ENCODE assay signal across 33 cellular contexts in genomic region chr10:31102421-31102820, GRCh38.
DNase-seq lines count a peak whose midpoint lies in the region; ATAC-seq, FAIRE-seq and TF ChIP-seq lines count a peak whose summit lies in the region.
"Had no signal": no experiment of that assay in that cellular context is flagged by ENCODE, and none has a peak within 500 bp of the region (broad histone marks: within the 10 kb centered on the region; RNA-seq: fewer than 3 reads in every experiment).

No MANE protein-coding gene starts in this region.

- peak; percentile 11 for DNase-seq in DMS79 treated with DMSO at 0.1 percent for 48 hours (lab: John Stamatoyannopoulos, UW)
- DNase-seq in DMS79 (lab: John Stamatoyannopoulos, UW) = no peak
- no peak for DNase-seq in stimulated activated naive CD8-positive, alpha-beta T cell treated with anti-CD3 and anti-CD28 coated beads, Interleukin-15, amount 100 ng/mL, for 72 hours
- no peak for DNase-seq in keratinocyte (ENCODE audit: low read depth, low spot score)
- no peak for DNase-seq in NCI-H82 (lab: John Stamatoyannopoulos, UW)
- no peak for DNase-seq in osteoblast (ENCODE audit: insufficient read length, low spot score, missing footprints)
- DNase-seq in NCI-H446 (lab: John Stamatoyannopoulos, UW) = no peak
- DNase-seq: 8988T; activated CD4-positive, CD25-positive, alpha-beta regulatory T cell treated with anti-CD3 and anti-CD28 coated beads, Interleukin-2, amount 50 U/mL, for 72 hours; Calu3; central memory CD4-positive, alpha-beta T cell; endodermal cell; foreskin melanocyte; GM23248; Karpas-422; left colon; MV-4-11; NCI-H1436 treated with DMSO at 0.1 percent for 48 hours; NCI-H526; Peyer's patch; SIG-M5; stimulated activated CD4-positive, alpha-beta T cell treated with anti-CD3 and anti-CD28 coated beads, Interleukin-15, amount 100 ng/mL, for 24 hours; stimulated activated naive CD4-positive, alpha-beta T cell treated with Interleukin-2 at 50 U/mL for 16 hours; uterus had no signal

- H3K27me3 ChIP-seq in keratinocyte (ENCODE audit: control insufficient read depth, extremely low read depth, insufficient read depth, low read length) (no peaks in the 10 kb centered on the region), osteoblast (ENCODE audit: insufficient read depth, low read length) (no peaks in the 10 kb centered on the region)
- H3K27me3 ChIP-seq: ascending aorta, esophagus muscularis mucosa, neutrophil, Peyer's patch, uterus had no signal

- H3K9me3 ChIP-seq in keratinocyte (ENCODE audit: control insufficient read depth, low read depth, low read length) (no peaks in the 10 kb centered on the region), osteoblast (ENCODE audit: low read depth, low read length) (no peaks in the 10 kb centered on the region)
- H3K9me3 ChIP-seq: ascending aorta, esophagus muscularis mucosa, neutrophil, Peyer's patch, thoracic aorta, uterus had no signal

- H3K4me1 Mint-ChIP-seq in stimulated activated naive CD8-positive, alpha-beta T cell treated with anti-CD3 and anti-CD28 coated beads, Interleukin-15, Interleukin-2, amounts not matched to agents 100 ng/mL and 50 ng/mL, for 24 hours (ENCODE audit: low read depth) = peaks cover 38% of the 10 kb centered on the region
- peaks cover 39% of the 10 kb centered on the region for H3K4me1 Mint-ChIP-seq in stimulated activated naive CD8-positive, alpha-beta T cell treated with anti-CD3 and anti-CD28 coated beads, Interleukin-15, amount 100 ng/mL, for 72 hours

- no peak overlapping the region for H3K9ac ChIP-seq in keratinocyte (ENCODE audit: control insufficient read depth, extremely low read depth, insufficient read depth, low read length)
- H3K9ac ChIP-seq: GM23248 had no signal

- FAIRE-seq in keratinocyte (lab: Jason Lieb, UNC) = peak; percentile 52
- FAIRE-seq: TTC549 had no signal

- no peaks in the 10 kb centered on the region for H3K36me3 ChIP-seq in keratinocyte (ENCODE audit: control insufficient read depth in 2 of 2, extremely low read depth in 1 of 2, insufficient read depth in 2 of 2, low read length in 2 of 2)
- H3K36me3 ChIP-seq in osteoblast (ENCODE audit: insufficient read depth, low read length) = no peaks in the 10 kb centered on the region
- H3K36me3 ChIP-seq: ascending aorta, esophagus muscularis mucosa, neutrophil, Peyer's patch, thoracic aorta, uterus had no signal

- no peak for ATAC-seq in stimulated activated naive CD8-positive, alpha-beta T cell treated with anti-CD3 and anti-CD28 coated beads, Interleukin-15, amount 100 ng/mL, for 72 hours
- ATAC-seq: activated naive CD4-positive, alpha-beta T cell treated with anti-CD3 and anti-CD28 coated beads, Interleukin-2, amount 50 U/mL, for 72 hours; left colon had no signal

- H3K9me3 Mint-ChIP-seq in stimulated activated naive CD8-positive, alpha-beta T cell treated with anti-CD3 and anti-CD28 coated beads, Interleukin-15, Interleukin-2, amounts not matched to agents 100 ng/mL and 50 ng/mL, for 24 hours = no peaks in the 10 kb centered on the region
- H3K9me3 Mint-ChIP-seq in stimulated activated naive CD8-positive, alpha-beta T cell treated with anti-CD3 and anti-CD28 coated beads, Interleukin-15, amount 100 ng/mL, for 72 hours = no peaks in the 10 kb centered on the region
- H3K9me3 Mint-ChIP-seq: activated naive CD4-positive, alpha-beta T cell treated with anti-CD3 and anti-CD28 coated beads, Interleukin-2, amount 50 U/mL, for 72 hours; CD14-positive monocyte; dendritic cell treated with granulocyte-macrophage colony-stimulating factor and Interleukin-4, amounts not matched to agents 40 ng/mL and 50 ng/mL, for 4 days had no signal

- dilution Hi-C loops in keratinocyte (cut with MboI; ENCODE audit: extremely low pct_ligation_motif_present, low sequenced_read_pairs) = no loop called here

- H3K4me1 ChIP-seq in keratinocyte (ENCODE audit: control insufficient read depth, extremely low read depth, insufficient read depth, low read length) = peaks cover 28% of the 10 kb centered on the region
- peaks cover 12% of the 10 kb centered on the region for H3K4me1 ChIP-seq in osteoblast (ENCODE audit: insufficient read depth, low read length)
- H3K4me1 ChIP-seq: esophagus muscularis mucosa, uterus had no signal

- H3K9me1 ChIP-seq in keratinocyte (ENCODE audit: control insufficient read depth, extremely low read depth, insufficient read depth, low read length) = no peaks in the 10 kb centered on the region

- peak overlapping the region; percentile 45 for H3K27ac Mint-ChIP-seq in stimulated activated naive CD8-positive, alpha-beta T cell treated with anti-CD3 and anti-CD28 coated beads, Interleukin-15, Interleukin-2, amounts not matched to agents 100 ng/mL and 50 ng/mL, for 24 hours
- H3K27ac Mint-ChIP-seq in stimulated activated naive CD8-positive, alpha-beta T cell treated with anti-CD3 and anti-CD28 coated beads, Interleukin-15, amount 100 ng/mL, for 72 hours = peak overlapping the region in 1 of 2 donors; percentile 58
- H3K27ac Mint-ChIP-seq: CD14-positive monocyte; dendritic cell treated with granulocyte-macrophage colony-stimulating factor and Interleukin-4, amounts not matched to agents 40 ng/mL and 50 ng/mL, for 4 days; endodermal cell had no signal

- no peaks in the 10 kb centered on the region for H3K79me2 ChIP-seq in keratinocyte (ENCODE audit: control insufficient read depth, insufficient read depth, low read length)
- no peaks in the 10 kb centered on the region for H3K79me2 ChIP-seq in osteoblast (ENCODE audit: insufficient read depth, low read length)

- H3K36me3 Mint-ChIP-seq in stimulated activated naive CD8-positive, alpha-beta T cell treated with anti-CD3 and anti-CD28 coated beads, Interleukin-15, Interleukin-2, amounts not matched to agents 100 ng/mL and 50 ng/mL, for 24 hours (ENCODE audit: low read depth) = no peaks in the 10 kb centered on the region
- H3K36me3 Mint-ChIP-seq: CD14-positive monocyte had no signal

- H2AFZ ChIP-seq in keratinocyte (ENCODE audit: control insufficient read depth, low read length) (no peak overlapping the region), osteoblast (ENCODE audit: low read length) (no peak overlapping the region)
- H2AFZ ChIP-seq: GM23248 had no signal

- H4K20me1 ChIP-seq in keratinocyte (ENCODE audit: control insufficient read depth, extremely low read depth, insufficient read depth, low read length) = no peaks in the 10 kb centered on the region
- H4K20me1 ChIP-seq in osteoblast (ENCODE audit: insufficient read depth, low read length) = no peaks in the 10 kb centered on the region

- no peak overlapping the region for H3K27ac ChIP-seq in keratinocyte (ENCODE audit: control insufficient read depth, insufficient read depth, low read length)
- no peak overlapping the region for H3K27ac ChIP-seq in osteoblast (ENCODE audit: low read depth, low read length)
- H3K27ac ChIP-seq: esophagus muscularis mucosa, neutrophil, Peyer's patch, uterus had no signal

- no peak overlapping the region for H3K4me3 Mint-ChIP-seq in stimulated activated naive CD8-positive, alpha-beta T cell treated with anti-CD3 and anti-CD28 coated beads, Interleukin-15, Interleukin-2, amounts not matched to agents 100 ng/mL and 50 ng/mL, for 24 hours
- H3K4me3 Mint-ChIP-seq in stimulated activated naive CD8-positive, alpha-beta T cell treated with anti-CD3 and anti-CD28 coated beads, Interleukin-15, amount 100 ng/mL, for 72 hours = no peak overlapping the region
- H3K4me3 Mint-ChIP-seq: CD14-positive monocyte; dendritic cell treated with granulocyte-macrophage colony-stimulating factor and Interleukin-4, amounts not matched to agents 40 ng/mL and 50 ng/mL, for 4 days; endodermal cell had no signal

- no peaks in the 10 kb centered on the region for H3K27me3 Mint-ChIP-seq in stimulated activated naive CD8-positive, alpha-beta T cell treated with anti-CD3 and anti-CD28 coated beads, Interleukin-15, Interleukin-2, amounts not matched to agents 100 ng/mL and 50 ng/mL, for 24 hours
- no peaks in the 10 kb centered on the region for H3K27me3 Mint-ChIP-seq in stimulated activated naive CD8-positive, alpha-beta T cell treated with anti-CD3 and anti-CD28 coated beads, Interleukin-15, amount 100 ng/mL, for 72 hours
- H3K27me3 Mint-ChIP-seq: dendritic cell treated with granulocyte-macrophage colony-stimulating factor and Interleukin-4, amounts not matched to agents 40 ng/mL and 50 ng/mL, for 4 days had no signal

- no peak for TF ChIP-seq CTCF in keratinocyte (optimal IDR thresholded peaks at IDR 0.05 in 1 of 3, IDR thresholded peaks at IDR 0.05 in 1 of 3, conservative IDR thresholded peaks at IDR 0.05 in 1 of 3; ENCODE audit: extremely low read depth in 1 of 3, insufficient read depth in 2 of 3, low read length in 3 of 3)
- TF ChIP-seq CTCF in osteoblast (IDR thresholded peaks at IDR 0.05; ENCODE audit: extremely low read depth, low read depth, low read length) = no peak

- H3K4me3 ChIP-seq in keratinocyte (ENCODE audit: control insufficient read depth in 2 of 3, extremely low read depth in 1 of 3, insufficient read depth in 2 of 3, low read depth in 1 of 3, low read length in 3 of 3) (no peak overlapping the region), osteoblast (ENCODE audit: insufficient read depth, low read length) (no peak overlapping the region)
- H3K4me3 ChIP-seq: ascending aorta, esophagus muscularis mucosa, GM23248, Peyer's patch, thoracic aorta, uterus had no signal

- H3K4me2 ChIP-seq in keratinocyte (ENCODE audit: control insufficient read depth, extremely low read depth, insufficient read depth, low read depth, low read length) = no peak overlapping the region
- no peak overlapping the region for H3K4me2 ChIP-seq in osteoblast (ENCODE audit: insufficient read depth, low read length)
